Comparison of ENCODE assay signal across 1 cellular context in the genomic region with DNA sequence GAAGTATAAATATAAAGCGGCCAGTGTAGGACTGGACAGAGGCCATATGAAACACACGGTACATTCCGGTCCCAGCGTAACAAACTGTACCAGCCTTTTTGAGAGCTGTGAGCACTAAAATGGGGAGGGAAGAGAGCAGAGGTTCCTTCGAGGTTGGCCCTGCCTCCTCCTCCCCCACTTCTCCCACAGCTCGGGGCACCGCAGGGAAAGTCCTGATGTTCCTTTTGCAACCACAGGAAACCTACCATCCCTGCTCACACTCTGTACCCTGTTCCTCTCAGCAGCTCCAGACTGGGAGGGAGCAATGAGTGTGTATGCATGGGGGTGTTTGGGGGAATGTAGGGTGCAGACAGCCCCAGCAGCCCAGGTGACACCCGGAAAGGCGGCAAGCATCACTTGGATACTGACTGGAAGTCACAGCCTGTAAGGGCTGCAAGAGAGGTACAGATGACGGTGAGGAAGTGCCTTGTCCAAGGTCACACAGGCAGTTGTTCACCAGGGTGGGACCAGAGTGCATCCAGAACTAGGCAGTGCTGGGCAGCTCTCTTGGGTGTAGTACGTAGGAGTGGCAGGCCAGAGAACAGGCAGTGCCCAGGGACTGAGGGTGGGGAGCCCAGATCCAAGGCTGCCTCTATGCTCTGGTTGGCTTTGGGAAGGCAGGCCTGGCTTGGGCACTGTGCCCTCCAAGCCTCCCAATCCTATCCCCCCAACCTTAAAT.
TF ChIP-seq lines count a peak whose summit lies in the region.

No MANE protein-coding gene starts in this region.

TF ChIP-seq in HepG2, 621 proteins besides CTCF, POLR2A, EP300 and RAD21 (continued from another document and continues in another):
- TF ChIP-seq, protein P1, sequence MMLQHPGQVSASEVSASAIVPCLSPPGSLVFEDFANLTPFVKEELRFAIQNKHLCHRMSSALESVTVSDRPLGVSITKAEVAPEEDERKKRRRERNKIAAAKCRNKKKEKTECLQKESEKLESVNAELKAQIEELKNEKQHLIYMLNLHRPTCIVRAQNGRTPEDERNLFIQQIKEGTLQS (CRISPR knock-in tag; IDR thresholded peaks at IDR 0.05), result no peak
- TF ChIP-seq, protein P2, sequence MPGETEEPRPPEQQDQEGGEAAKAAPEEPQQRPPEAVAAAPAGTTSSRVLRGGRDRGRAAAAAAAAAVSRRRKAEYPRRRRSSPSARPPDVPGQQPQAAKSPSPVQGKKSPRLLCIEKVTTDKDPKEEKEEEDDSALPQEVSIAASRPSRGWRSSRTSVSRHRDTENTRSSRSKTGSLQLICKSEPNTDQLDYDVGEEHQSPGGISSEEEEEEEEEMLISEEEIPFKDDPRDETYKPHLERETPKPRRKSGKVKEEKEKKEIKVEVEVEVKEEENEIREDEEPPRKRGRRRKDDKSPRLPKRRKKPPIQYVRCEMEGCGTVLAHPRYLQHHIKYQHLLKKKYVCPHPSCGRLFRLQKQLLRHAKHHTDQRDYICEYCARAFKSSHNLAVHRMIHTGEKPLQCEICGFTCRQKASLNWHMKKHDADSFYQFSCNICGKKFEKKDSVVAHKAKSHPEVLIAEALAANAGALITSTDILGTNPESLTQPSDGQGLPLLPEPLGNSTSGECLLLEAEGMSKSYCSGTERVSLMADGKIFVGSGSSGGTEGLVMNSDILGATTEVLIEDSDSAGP (CRISPR knock-in tag; IDR thresholded peaks at IDR 0.05; ENCODE audit: borderline replicate concordance), result peak; percentile 64
- TF ChIP-seq ZSCAN12 (CRISPR knock-in tag; IDR thresholded peaks at IDR 0.05) (no peak), KLF12 (CRISPR knock-in tag; IDR thresholded peaks at IDR 0.05; ENCODE audit: borderline replicate concordance) (no peak), HCFC1 (IDR thresholded peaks at IDR 0.05; ENCODE audit: low read depth, low read length) (no peak), THYN1 (CRISPR knock-in tag; IDR thresholded peaks at IDR 0.05; ENCODE audit: borderline replicate concordance, low read depth) (no peak), ZNF839 (CRISPR knock-in tag; IDR thresholded peaks at IDR 0.05; ENCODE audit: borderline replicate concordance) (no peak), PAX8 (CRISPR knock-in tag; IDR thresholded peaks at IDR 0.05; ENCODE audit: borderline replicate concordance) (no peak), TRIM24 (CRISPR knock-in tag; IDR thresholded peaks at IDR 0.05) (0 out of 2 replicates have a peak, but pooled peaks have one; percentile 51), ZNF160 (CRISPR knock-in tag; IDR thresholded peaks at IDR 0.05) (no peak), POGZ (CRISPR knock-in tag; IDR thresholded peaks at IDR 0.05) (0 out of 2 replicates have a peak, but pooled peaks have one; percentile 9), ZNF292 (CRISPR knock-in tag; IDR thresholded peaks at IDR 0.05; ENCODE audit: borderline replicate concordance, low read depth) (peak; percentile 46; the same call in 1 of the 2 replicates), ZNF350 (CRISPR knock-in tag; IDR thresholded peaks at IDR 0.05; ENCODE audit: borderline replicate concordance, low read depth) (peak; percentile 11; the same call in 1 of the 2 replicates), CBX2 (IDR thresholded peaks at IDR 0.05; ENCODE audit: low read depth, low read length) (no peak), CBX2 (CRISPR knock-in tag; IDR thresholded peaks at IDR 0.05; ENCODE audit: low read depth) (no peak), ZNF891 (CRISPR knock-in tag; IDR thresholded peaks at IDR 0.05) (0 out of 2 replicates have a peak, but pooled peaks have one; percentile 42), KDM2A (CRISPR knock-in tag; IDR thresholded peaks at IDR 0.05; ENCODE audit: borderline replicate concordance, low read depth) (peak; percentile 27; the same call in 1 of the 2 replicates), ASH2L (IDR thresholded peaks at IDR 0.05; ENCODE audit: insufficient read length, low read depth, low read length) (peak; percentile 18), ZNF326 (CRISPR knock-in tag; IDR thresholded peaks at IDR 0.05; ENCODE audit: borderline replicate concordance) (no peak), EED (CRISPR knock-in tag; IDR thresholded peaks at IDR 0.05) (peak; percentile 71), EZH2 (conservative IDR thresholded peaks at IDR 0.05; ENCODE audit: low read depth, low read length) (no peak), ZNF616 (CRISPR knock-in tag; IDR thresholded peaks at IDR 0.05; ENCODE audit: low read depth) (no peak), KAT8 (CRISPR knock-in tag; IDR thresholded peaks at IDR 0.05) (no peak), ZNF598 (CRISPR knock-in tag; IDR thresholded peaks at IDR 0.05; ENCODE audit: borderline replicate concordance) (peak; percentile 14; the same call in 1 of the 2 replicates), SP4 (CRISPR knock-in tag; IDR thresholded peaks at IDR 0.05) (0 out of 2 replicates have a peak, but pooled peaks have one; percentile 27), ZNF83 (CRISPR knock-in tag; IDR thresholded peaks at IDR 0.05; ENCODE audit: borderline replicate concordance) (no peak), HNRNPLL (IDR thresholded peaks at IDR 0.05; ENCODE audit: low read depth, low read length, poor library complexity, severe bottlenecking) (no peak), SAP130 (CRISPR knock-in tag; IDR thresholded peaks at IDR 0.05; ENCODE audit: low read depth) (peak; percentile 38; the same call in 1 of the 2 replicates), XRCC5 (optimal IDR thresholded peaks at IDR 0.05; ENCODE audit: low read length) (peak; percentile 43), ATF7-NPFF (CRISPR knock-in tag; IDR thresholded peaks at IDR 0.05; ENCODE audit: low read depth) (no peak)
- TF ChIP-seq, protein P3, sequence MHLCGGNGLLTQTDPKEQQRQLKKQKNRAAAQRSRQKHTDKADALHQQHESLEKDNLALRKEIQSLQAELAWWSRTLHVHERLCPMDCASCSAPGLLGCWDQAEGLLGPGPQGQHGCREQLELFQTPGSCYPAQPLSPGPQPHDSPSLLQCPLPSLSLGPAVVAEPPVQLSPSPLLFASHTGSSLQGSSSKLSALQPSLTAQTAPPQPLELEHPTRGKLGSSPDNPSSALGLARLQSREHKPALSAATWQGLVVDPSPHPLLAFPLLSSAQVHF (CRISPR knock-in tag; IDR thresholded peaks at IDR 0.05), result no peak
- TF ChIP-seq, protein P4, sequence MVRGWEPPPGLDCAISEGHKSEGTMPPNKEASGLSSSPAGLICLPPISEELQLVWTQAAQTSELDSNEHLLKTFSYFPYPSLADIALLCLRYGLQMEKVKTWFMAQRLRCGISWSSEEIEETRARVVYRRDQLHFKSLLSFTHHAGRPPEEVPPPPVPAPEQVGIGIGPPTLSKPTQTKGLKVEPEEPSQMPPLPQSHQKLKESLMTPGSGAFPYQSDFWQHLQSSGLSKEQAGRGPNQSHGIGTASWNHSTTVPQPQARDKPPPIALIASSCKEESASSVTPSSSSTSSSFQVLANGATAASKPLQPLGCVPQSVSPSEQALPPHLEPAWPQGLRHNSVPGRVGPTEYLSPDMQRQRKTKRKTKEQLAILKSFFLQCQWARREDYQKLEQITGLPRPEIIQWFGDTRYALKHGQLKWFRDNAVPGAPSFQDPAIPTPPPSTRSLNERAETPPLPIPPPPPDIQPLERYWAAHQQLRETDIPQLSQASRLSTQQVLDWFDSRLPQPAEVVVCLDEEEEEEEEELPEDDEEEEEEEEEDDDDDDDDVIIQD (CRISPR knock-in tag; IDR thresholded peaks at IDR 0.05; ENCODE audit: low read depth), result no peak
- TF ChIP-seq, protein P5, sequence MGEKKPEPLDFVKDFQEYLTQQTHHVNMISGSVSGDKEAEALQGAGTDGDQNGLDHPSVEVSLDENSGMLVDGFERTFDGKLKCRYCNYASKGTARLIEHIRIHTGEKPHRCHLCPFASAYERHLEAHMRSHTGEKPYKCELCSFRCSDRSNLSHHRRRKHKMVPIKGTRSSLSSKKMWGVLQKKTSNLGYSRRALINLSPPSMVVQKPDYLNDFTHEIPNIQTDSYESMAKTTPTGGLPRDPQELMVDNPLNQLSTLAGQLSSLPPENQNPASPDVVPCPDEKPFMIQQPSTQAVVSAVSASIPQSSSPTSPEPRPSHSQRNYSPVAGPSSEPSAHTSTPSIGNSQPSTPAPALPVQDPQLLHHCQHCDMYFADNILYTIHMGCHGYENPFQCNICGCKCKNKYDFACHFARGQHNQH (CRISPR knock-in tag; IDR thresholded peaks at IDR 0.05), result no peak
- TF ChIP-seq, protein P6, sequence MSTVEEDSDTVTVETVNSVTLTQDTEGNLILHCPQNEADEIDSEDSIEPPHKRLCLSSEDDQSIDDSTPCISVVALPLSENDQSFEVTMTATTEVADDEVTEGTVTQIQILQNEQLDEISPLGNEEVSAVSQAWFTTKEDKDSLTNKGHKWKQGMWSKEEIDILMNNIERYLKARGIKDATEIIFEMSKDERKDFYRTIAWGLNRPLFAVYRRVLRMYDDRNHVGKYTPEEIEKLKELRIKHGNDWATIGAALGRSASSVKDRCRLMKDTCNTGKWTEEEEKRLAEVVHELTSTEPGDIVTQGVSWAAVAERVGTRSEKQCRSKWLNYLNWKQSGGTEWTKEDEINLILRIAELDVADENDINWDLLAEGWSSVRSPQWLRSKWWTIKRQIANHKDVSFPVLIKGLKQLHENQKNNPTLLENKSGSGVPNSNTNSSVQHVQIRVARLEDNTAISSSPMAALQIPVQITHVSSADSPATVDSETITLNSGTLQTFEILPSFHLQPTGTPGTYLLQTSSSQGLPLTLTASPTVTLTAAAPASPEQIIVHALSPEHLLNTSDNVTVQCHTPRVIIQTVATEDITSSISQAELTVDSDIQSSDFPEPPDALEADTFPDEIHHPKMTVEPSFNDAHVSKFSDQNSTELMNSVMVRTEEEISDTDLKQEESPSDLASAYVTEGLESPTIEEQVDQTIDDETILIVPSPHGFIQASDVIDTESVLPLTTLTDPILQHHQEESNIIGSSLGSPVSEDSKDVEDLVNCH (CRISPR knock-in tag; IDR thresholded peaks at IDR 0.05), result no peak
- TF ChIP-seq, protein P7, sequence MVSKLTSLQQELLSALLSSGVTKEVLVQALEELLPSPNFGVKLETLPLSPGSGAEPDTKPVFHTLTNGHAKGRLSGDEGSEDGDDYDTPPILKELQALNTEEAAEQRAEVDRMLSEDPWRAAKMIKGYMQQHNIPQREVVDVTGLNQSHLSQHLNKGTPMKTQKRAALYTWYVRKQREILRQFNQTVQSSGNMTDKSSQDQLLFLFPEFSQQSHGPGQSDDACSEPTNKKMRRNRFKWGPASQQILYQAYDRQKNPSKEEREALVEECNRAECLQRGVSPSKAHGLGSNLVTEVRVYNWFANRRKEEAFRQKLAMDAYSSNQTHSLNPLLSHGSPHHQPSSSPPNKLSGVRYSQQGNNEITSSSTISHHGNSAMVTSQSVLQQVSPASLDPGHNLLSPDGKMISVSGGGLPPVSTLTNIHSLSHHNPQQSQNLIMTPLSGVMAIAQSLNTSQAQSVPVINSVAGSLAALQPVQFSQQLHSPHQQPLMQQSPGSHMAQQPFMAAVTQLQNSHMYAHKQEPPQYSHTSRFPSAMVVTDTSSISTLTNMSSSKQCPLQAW (CRISPR knock-in tag; IDR thresholded peaks at IDR 0.05), result no peak
- TF ChIP-seq, protein P8, sequence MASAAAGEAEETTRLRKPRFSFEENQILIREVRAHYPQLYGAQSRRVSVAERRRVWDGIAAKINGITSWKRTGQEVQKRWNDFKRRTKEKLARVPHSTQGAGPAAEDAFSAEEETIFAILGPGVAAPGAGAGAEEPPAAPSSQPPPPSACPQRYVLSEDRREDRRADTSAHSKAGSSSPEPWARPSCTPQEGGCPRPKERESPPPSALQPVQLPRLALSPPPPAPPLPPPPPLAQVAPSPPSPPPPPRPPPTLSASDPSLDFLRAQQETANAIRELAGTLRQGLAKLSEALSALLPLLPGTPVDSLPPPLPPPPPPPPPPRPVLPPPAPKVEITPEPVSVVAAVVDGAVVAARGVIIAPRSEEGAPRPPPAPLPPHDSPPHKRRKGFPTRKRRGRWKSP (CRISPR knock-in tag; IDR thresholded peaks at IDR 0.05), result no peak
- TF ChIP-seq, protein P9, sequence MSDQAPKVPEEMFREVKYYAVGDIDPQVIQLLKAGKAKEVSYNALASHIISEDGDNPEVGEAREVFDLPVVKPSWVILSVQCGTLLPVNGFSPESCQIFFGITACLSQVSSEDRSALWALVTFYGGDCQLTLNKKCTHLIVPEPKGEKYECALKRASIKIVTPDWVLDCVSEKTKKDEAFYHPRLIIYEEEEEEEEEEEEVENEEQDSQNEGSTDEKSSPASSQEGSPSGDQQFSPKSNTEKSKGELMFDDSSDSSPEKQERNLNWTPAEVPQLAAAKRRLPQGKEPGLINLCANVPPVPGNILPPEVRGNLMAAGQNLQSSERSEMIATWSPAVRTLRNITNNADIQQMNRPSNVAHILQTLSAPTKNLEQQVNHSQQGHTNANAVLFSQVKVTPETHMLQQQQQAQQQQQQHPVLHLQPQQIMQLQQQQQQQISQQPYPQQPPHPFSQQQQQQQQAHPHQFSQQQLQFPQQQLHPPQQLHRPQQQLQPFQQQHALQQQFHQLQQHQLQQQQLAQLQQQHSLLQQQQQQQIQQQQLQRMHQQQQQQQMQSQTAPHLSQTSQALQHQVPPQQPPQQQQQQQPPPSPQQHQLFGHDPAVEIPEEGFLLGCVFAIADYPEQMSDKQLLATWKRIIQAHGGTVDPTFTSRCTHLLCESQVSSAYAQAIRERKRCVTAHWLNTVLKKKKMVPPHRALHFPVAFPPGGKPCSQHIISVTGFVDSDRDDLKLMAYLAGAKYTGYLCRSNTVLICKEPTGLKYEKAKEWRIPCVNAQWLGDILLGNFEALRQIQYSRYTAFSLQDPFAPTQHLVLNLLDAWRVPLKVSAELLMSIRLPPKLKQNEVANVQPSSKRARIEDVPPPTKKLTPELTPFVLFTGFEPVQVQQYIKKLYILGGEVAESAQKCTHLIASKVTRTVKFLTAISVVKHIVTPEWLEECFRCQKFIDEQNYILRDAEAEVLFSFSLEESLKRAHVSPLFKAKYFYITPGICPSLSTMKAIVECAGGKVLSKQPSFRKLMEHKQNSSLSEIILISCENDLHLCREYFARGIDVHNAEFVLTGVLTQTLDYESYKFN (CRISPR knock-in tag; conservative IDR thresholded peaks at IDR 0.05), result 0 out of 2 replicates have a peak, but pooled peaks have one; percentile 12
- TF ChIP-seq, protein P10, sequence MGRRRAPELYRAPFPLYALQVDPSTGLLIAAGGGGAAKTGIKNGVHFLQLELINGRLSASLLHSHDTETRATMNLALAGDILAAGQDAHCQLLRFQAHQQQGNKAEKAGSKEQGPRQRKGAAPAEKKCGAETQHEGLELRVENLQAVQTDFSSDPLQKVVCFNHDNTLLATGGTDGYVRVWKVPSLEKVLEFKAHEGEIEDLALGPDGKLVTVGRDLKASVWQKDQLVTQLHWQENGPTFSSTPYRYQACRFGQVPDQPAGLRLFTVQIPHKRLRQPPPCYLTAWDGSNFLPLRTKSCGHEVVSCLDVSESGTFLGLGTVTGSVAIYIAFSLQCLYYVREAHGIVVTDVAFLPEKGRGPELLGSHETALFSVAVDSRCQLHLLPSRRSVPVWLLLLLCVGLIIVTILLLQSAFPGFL (CRISPR knock-in tag; IDR thresholded peaks at IDR 0.05), result no peak
- TF ChIP-seq, protein P11, sequence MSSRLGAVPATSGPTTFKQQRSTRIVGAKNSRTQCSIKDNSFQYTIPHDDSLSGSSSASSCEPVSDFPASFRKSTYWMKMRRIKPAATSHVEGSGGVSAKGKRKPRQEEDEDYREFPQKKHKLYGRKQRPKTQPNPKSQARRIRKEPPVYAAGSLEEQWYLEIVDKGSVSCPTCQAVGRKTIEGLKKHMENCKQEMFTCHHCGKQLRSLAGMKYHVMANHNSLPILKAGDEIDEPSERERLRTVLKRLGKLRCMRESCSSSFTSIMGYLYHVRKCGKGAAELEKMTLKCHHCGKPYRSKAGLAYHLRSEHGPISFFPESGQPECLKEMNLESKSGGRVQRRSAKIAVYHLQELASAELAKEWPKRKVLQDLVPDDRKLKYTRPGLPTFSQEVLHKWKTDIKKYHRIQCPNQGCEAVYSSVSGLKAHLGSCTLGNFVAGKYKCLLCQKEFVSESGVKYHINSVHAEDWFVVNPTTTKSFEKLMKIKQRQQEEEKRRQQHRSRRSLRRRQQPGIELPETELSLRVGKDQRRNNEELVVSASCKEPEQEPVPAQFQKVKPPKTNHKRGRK (CRISPR knock-in tag; IDR thresholded peaks at IDR 0.05), result no peak
